In genomic region chr6:40568062-40568708, GRCh38 we compare ENCODE assay signal across 17 cellular contexts. TPM values are rescaled to one million over a fixed set of nuclear protein-coding genes. Genes with fewer than 3 reads are reported as not detected.
DNase-seq lines count a peak whose midpoint lies in the region; ATAC-seq and TF ChIP-seq lines count a peak whose summit lies in the region.
"Had no signal": no experiment of that assay in that cellular context is flagged by ENCODE, and none has a peak within 500 bp of the region (broad histone marks: within the 10 kb centered on the region; RNA-seq: fewer than 3 reads in every experiment).

No MANE protein-coding gene starts in this region.

- H3K9ac ChIP-seq in BLaER1 treated with 17β-estradiol and CSF1 and Interleukin-3, amounts not matched to agents 10 nM and 100 nM, result no peak overlapping the region
- H3K9ac ChIP-seq: GM23248, KMS-11 had no signal

- peak overlapping the region in 9 of 11 experiments; percentile 3 to 60 (median 44); a peak in 14 of 22 replicates for H3K4me2 ChIP-seq in BLaER1 treated with 17β-estradiol and CSF1 and Interleukin-3, amounts not matched to agents 10 nM and 100 nM
- H3K4me2 ChIP-seq: A549, KMS-11 had no signal

- peaks cover 0 to 28% (median 20%) of the 10 kb centered on the region in 10 experiments; a peak in 17 of 20 replicates for H3K4me1 ChIP-seq in BLaER1 treated with 17β-estradiol and CSF1 and Interleukin-3, amounts not matched to agents 10 nM and 100 nM
- H3K4me1 ChIP-seq in HEK293 (ENCODE audit: control insufficient read depth, insufficient read depth, low read length), result no peaks in the 10 kb centered on the region
- no peaks in the 10 kb centered on the region for H3K4me1 ChIP-seq in body of pancreas
- H3K4me1 ChIP-seq: A549 had no signal

- peak; percentile 61 for DNase-seq in islet precursor cell
- no peak for DNase-seq in NCI-H1930 (lab: John Stamatoyannopoulos, UW)
- DNase-seq in body of pancreas, result no peak
- no peak for DNase-seq in superior temporal gyrus (ENCODE audit: extremely low spot score)
- DNase-seq: AML-193; CD4-positive, alpha-beta memory T cell; DMS79; EL; GM23248; H7 had no signal

- H3K36me3 ChIP-seq in BLaER1 treated with 17β-estradiol and CSF1 and Interleukin-3, amounts not matched to agents 10 nM and 100 nM, result peaks cover 0 to 8% (median 0%) of the 10 kb centered on the region in 11 experiments; a peak in 3 of 22 replicates
- no peaks in the 10 kb centered on the region for H3K36me3 ChIP-seq in HEK293 (ENCODE audit: control insufficient read depth in 2 of 2, insufficient read depth in 1 of 2, low read length in 2 of 2)
- H3K36me3 ChIP-seq in body of pancreas (replicated peaks in 1 of 2; ENCODE audit: insufficient read depth in 1 of 2, low read depth in 2 of 2), result no peaks in the 10 kb centered on the region

- intact Hi-C loops in body of pancreas (cut with DNase I), result no loop called here

- H3K27me3 ChIP-seq in BLaER1 treated with 17β-estradiol and CSF1 and Interleukin-3, amounts not matched to agents 10 nM and 100 nM, result no peaks in the 10 kb centered on the region
- H3K27me3 ChIP-seq in body of pancreas, result no peaks in the 10 kb centered on the region

- H3K4me3 ChIP-seq in BLaER1 treated with 17β-estradiol and CSF1 and Interleukin-3, amounts not matched to agents 10 nM and 100 nM, result no peak overlapping the region
- H3K4me3 ChIP-seq in HEK293 (ENCODE audit: low read depth, low read length), result no peak overlapping the region
- no peak overlapping the region for H3K4me3 ChIP-seq in body of pancreas
- H3K4me3 ChIP-seq: A549, GM23248 had no signal

- TF ChIP-seq POLR2A in body of pancreas (IDR thresholded peaks at IDR 0.05), result no peak

- H3K9me3 ChIP-seq in BLaER1 treated with 17β-estradiol and CSF1 and Interleukin-3, amounts not matched to agents 10 nM and 100 nM (replicated peaks in 1 of 11), result peaks cover 0 to 13% (median 8%) of the 10 kb centered on the region in 11 experiments; a peak in 11 of 22 replicates
- H3K9me3 ChIP-seq in HEK293 (ENCODE audit: control insufficient read depth, insufficient read depth, low read depth, low read length) (no peaks in the 10 kb centered on the region), body of pancreas (no peaks in the 10 kb centered on the region)
- H3K9me3 ChIP-seq: A549 had no signal

- POLR2A ChIA-PET in HEK293 (lab: Yijun Ruan, JAX), result no interaction called here

- TF ChIP-seq CTCF in HEK293 (tag by site-specific recombination; IDR thresholded peaks at IDR 0.05) (no peak), body of pancreas (IDR thresholded peaks at IDR 0.05) (no peak)

- H3K27ac ChIP-seq in BLaER1 treated with 17β-estradiol and CSF1 and Interleukin-3, amounts not matched to agents 10 nM and 100 nM, result peak overlapping the region in 3 of 11 experiments; percentile 6 to 44 (median 15); a peak in 4 of 22 replicates
- H3K27ac ChIP-seq in HEK293 (ENCODE audit: extremely low read depth, low read depth, low read length), result no peak overlapping the region
- no peak overlapping the region for H3K27ac ChIP-seq in body of pancreas
- H3K27ac ChIP-seq: A549, C4-2B, GM23248, KMS-11 had no signal

- WGBS in body of pancreas, 2 donors, result 59 to 78% methylated on average over 6 of the region's 6 CpGs

- CTCF ChIA-PET in HEK293 (lab: Yijun Ruan, JAX), result no interaction called here

- ATAC-seq in body of pancreas (no peak), GM21619 (IDR thresholded peaks at IDR 0.05; ENCODE audit: unreplicated experiment) (no peak)
- ATAC-seq: A549 had no signal

- H4K20me1 ChIP-seq in BLaER1 treated with 17β-estradiol and CSF1 and Interleukin-3, amounts not matched to agents 10 nM and 100 nM, result peaks cover 0 to 24% (median 0%) of the 10 kb centered on the region in 11 experiments; a peak in 2 of 22 replicates

TF ChIP-seq in HEK293, 187 proteins besides CTCF, POLR2A, EP300 and RAD21:
- 0 out of 2 replicates have a peak, but pooled peaks have one; percentile 15 for TF ChIP-seq ZNF366 (tag by site-specific recombination; conservative IDR thresholded peaks at IDR 0.05)
- TF ChIP-seq ZNF112 (tag by site-specific recombination; IDR thresholded peaks at IDR 0.05), result no peak

RNA-seq across cellular contexts. Expression of gene LRFN2, which starts 19.0 kb away (rescaled TPM):
- total RNA-seq in body of pancreas, result under 1 TPM in 1 of 2 donors, not detected in 1; 0.33 TPM
- total RNA-seq: CD4-positive, alpha-beta memory T cell; GM23248; HT1080 had no signal
